14 cellular contexts compared by ENCODE assay signal in genomic region chr18:27956001-27956400, GRCh38.
DNase-seq lines count a peak whose midpoint lies in the region; ATAC-seq and TF ChIP-seq lines count a peak whose summit lies in the region.
"Had no signal": no experiment of that assay in that cellular context is flagged by ENCODE, and none has a peak within 500 bp of the region (broad histone marks: within the 10 kb centered on the region; RNA-seq: fewer than 3 reads in every experiment).

No MANE protein-coding gene starts in this region.

- H3K36me3 ChIP-seq in cardiac muscle cell (peaks cover 38% of the 10 kb centered on the region), osteoblast (ENCODE audit: insufficient read depth, low read length) (peaks cover 16% of the 10 kb centered on the region)

- peak overlapping the region; percentile 5 for H3K4me2 ChIP-seq in osteoblast (ENCODE audit: insufficient read depth, low read length)

- H3K4me3 ChIP-seq in cardiac muscle cell (no peak overlapping the region), right cardiac atrium (ENCODE audit: low read length) (no peak overlapping the region), osteoblast (ENCODE audit: insufficient read depth, low read length) (no peak overlapping the region)

- H3K4me1 ChIP-seq in cardiac muscle cell (ENCODE audit: low read depth) (peaks cover 14% of the 10 kb centered on the region), right cardiac atrium (ENCODE audit: control insufficient read depth, insufficient read depth, low read length) (no peaks in the 10 kb centered on the region), osteoblast (ENCODE audit: insufficient read depth, low read length) (peaks cover 16% of the 10 kb centered on the region)

- DNase-seq in cardiac muscle cell (ENCODE audit: low read depth in 1 of 2, low spot score in 1 of 2) (no peak), right cardiac atrium (no peak), inferior parietal cortex (ENCODE audit: extremely low spot score) (peak; percentile 66), osteoblast (ENCODE audit: insufficient read length, low spot score, missing footprints) (no peak), NCI-H2171 (lab: John Stamatoyannopoulos, UW) (no peak)
- no peak for DNase-seq in activated T-cell treated with anti-CD3 and anti-CD28 coated beads, Interleukin-2, amount 50 U/mL, for 72 hours
- no peak for DNase-seq in stimulated activated naive B cell treated with anti-CD40 and anti-IgM and Interleukin-4, amounts not matched to agents 10 μg/mL and 1 μg/mL and 100 μg/mL, for 72 hours
- DNase-seq: CD8-positive, alpha-beta T cell; COR-L47; DND-41; GF-D8; IMR-90 had no signal

- ATAC-seq in right cardiac atrium, result no peak
- no peak for ATAC-seq in activated T-cell treated with anti-CD3 and anti-CD28 coated beads, Interleukin-2, amount 50 U/mL, for 72 hours (replicated peaks in 1 of 2)
- no peak for ATAC-seq in stimulated activated naive B cell treated with anti-CD40 and anti-IgM and Interleukin-4, amounts not matched to agents 10 μg/mL and 1 μg/mL and 100 μg/mL, for 72 hours (replicated peaks)
- ATAC-seq: CD8-positive, alpha-beta T cell had no signal

- no peaks in the 10 kb centered on the region for H3K27me3 ChIP-seq in cardiac muscle cell
- no peaks in the 10 kb centered on the region for H3K27me3 ChIP-seq in right cardiac atrium (ENCODE audit: control insufficient read depth, insufficient read depth)
- H3K27me3 ChIP-seq in osteoblast (ENCODE audit: insufficient read depth, low read length), result no peaks in the 10 kb centered on the region

- intact Hi-C loops in right cardiac atrium (cut with DNase I), result no loop called here

- TF ChIP-seq CTCF in cardiac muscle cell (IDR thresholded peaks at IDR 0.05; ENCODE audit: low read depth, low read length) (no peak), osteoblast (IDR thresholded peaks at IDR 0.05; ENCODE audit: extremely low read depth, low read depth, low read length) (no peak)

- H3K4me3 Mint-ChIP-seq in activated T-cell treated with anti-CD3 and anti-CD28 coated beads, Interleukin-2, amount 50 U/mL, for 72 hours, result no peak overlapping the region
- H3K4me3 Mint-ChIP-seq in stimulated activated naive B cell treated with anti-CD40 and anti-IgM and Interleukin-4, amounts not matched to agents 10 μg/mL and 1 μg/mL and 100 μg/mL, for 72 hours, result no peak overlapping the region
- H3K4me3 Mint-ChIP-seq: CD14-positive monocyte; CD8-positive, alpha-beta T cell had no signal

- WGBS in right cardiac atrium, result 71% methylated on average over 3 of the region's 3 CpGs

- no peak overlapping the region for H2AFZ ChIP-seq in osteoblast (ENCODE audit: low read length)

- H3K79me2 ChIP-seq in osteoblast (ENCODE audit: insufficient read depth, low read length), result no peaks in the 10 kb centered on the region

- no peaks in the 10 kb centered on the region for H3K27me3 Mint-ChIP-seq in activated T-cell treated with anti-CD3 and anti-CD28 coated beads, Interleukin-2, amount 50 U/mL, for 72 hours (ENCODE audit: low read depth)
- H3K27me3 Mint-ChIP-seq in stimulated activated naive B cell treated with anti-CD40 and anti-IgM and Interleukin-4, amounts not matched to agents 10 μg/mL and 1 μg/mL and 100 μg/mL, for 72 hours, result no peaks in the 10 kb centered on the region

- no peaks in the 10 kb centered on the region for H4K20me1 ChIP-seq in osteoblast (ENCODE audit: insufficient read depth, low read length)

- H3K9me3 Mint-ChIP-seq in activated T-cell treated with anti-CD3 and anti-CD28 coated beads, Interleukin-2, amount 50 U/mL, for 72 hours, result peaks cover 0 to 1% of the 10 kb centered on the region in 2 donors
- no peaks in the 10 kb centered on the region for H3K9me3 Mint-ChIP-seq in stimulated activated naive B cell treated with anti-CD40 and anti-IgM and Interleukin-4, amounts not matched to agents 10 μg/mL and 1 μg/mL and 100 μg/mL, for 72 hours

- no peaks in the 10 kb centered on the region for H3K4me1 Mint-ChIP-seq in activated T-cell treated with anti-CD3 and anti-CD28 coated beads, Interleukin-2, amount 50 U/mL, for 72 hours (ENCODE audit: low read depth)
- H3K4me1 Mint-ChIP-seq in stimulated activated naive B cell treated with anti-CD40 and anti-IgM and Interleukin-4, amounts not matched to agents 10 μg/mL and 1 μg/mL and 100 μg/mL, for 72 hours, result no peaks in the 10 kb centered on the region
- H3K4me1 Mint-ChIP-seq: CD14-positive monocyte had no signal

- H3K36me3 Mint-ChIP-seq in activated T-cell treated with anti-CD3 and anti-CD28 coated beads, Interleukin-2, amount 50 U/mL, for 72 hours (ENCODE audit: insufficient read depth in 2 of 2), result no peaks in the 10 kb centered on the region
- H3K36me3 Mint-ChIP-seq in stimulated activated naive B cell treated with anti-CD40 and anti-IgM and Interleukin-4, amounts not matched to agents 10 μg/mL and 1 μg/mL and 100 μg/mL, for 72 hours, result no peaks in the 10 kb centered on the region
- H3K36me3 Mint-ChIP-seq: CD14-positive monocyte; CD8-positive, alpha-beta T cell had no signal

- no peaks in the 10 kb centered on the region for H3K9me3 ChIP-seq in cardiac muscle cell (ENCODE audit: low read depth)
- H3K9me3 ChIP-seq in right cardiac atrium (ENCODE audit: control insufficient read depth, low read length), result no peaks in the 10 kb centered on the region
- no peaks in the 10 kb centered on the region for H3K9me3 ChIP-seq in osteoblast (ENCODE audit: low read depth, low read length)

- H3K27ac ChIP-seq in cardiac muscle cell (peak overlapping the region; percentile 54), right cardiac atrium (ENCODE audit: low read length) (no peak overlapping the region), osteoblast (ENCODE audit: low read depth, low read length) (no peak overlapping the region)
- H3K27ac ChIP-seq: 22Rv1 had no signal

- no peak overlapping the region for H3K27ac Mint-ChIP-seq in activated T-cell treated with anti-CD3 and anti-CD28 coated beads, Interleukin-2, amount 50 U/mL, for 72 hours
- H3K27ac Mint-ChIP-seq in stimulated activated naive B cell treated with anti-CD40 and anti-IgM and Interleukin-4, amounts not matched to agents 10 μg/mL and 1 μg/mL and 100 μg/mL, for 72 hours, result no peak overlapping the region
- H3K27ac Mint-ChIP-seq: CD14-positive monocyte; CD8-positive, alpha-beta T cell had no signal
